12 cellular contexts compared by ENCODE assay signal in the genomic region with DNA sequence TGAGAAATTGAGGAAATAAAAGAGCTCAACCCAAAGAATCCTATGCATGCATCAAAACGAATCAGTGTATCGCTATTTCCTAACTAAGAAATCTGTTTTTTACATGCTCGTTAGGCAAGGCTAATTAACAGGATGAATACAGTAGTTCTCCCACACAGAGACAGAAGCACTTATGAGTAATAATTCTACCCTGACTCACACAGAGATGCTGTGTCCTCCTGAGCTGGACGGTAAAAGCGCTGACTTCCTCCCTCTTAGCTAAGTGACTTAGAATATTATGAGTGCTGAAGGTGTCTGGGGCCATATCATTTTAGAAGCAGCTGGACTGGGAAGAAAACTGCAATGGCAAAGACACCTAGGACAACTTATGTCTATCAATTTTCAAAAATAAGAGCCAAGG. TPM values are rescaled to one million over a fixed set of nuclear protein-coding genes. Genes with fewer than 3 reads are reported as not detected.
DNase-seq lines count a peak whose midpoint lies in the region; ATAC-seq and TF ChIP-seq lines count a peak whose summit lies in the region.
"Had no signal": no experiment of that assay in that cellular context is flagged by ENCODE, and none has a peak within 500 bp of the region (broad histone marks: within the 10 kb centered on the region; RNA-seq: fewer than 3 reads in every experiment).

No MANE protein-coding gene starts in this region.

- H3T11ph ChIP-seq in H9 (ENCODE audit: low read length): no peak overlapping the region

- H3K36me3 ChIP-seq in MM.1S (replicated peaks; ENCODE audit: insufficient read depth, low read length): no peaks in the 10 kb centered on the region
- H3K36me3 ChIP-seq: WERI-Rb-1 had no signal

- H3K4me2 ChIP-seq in H9 (ENCODE audit: insufficient read depth, insufficient read length, low read length): no peak overlapping the region
- H3K4me2 ChIP-seq in MM.1S (ENCODE audit: low read depth, low read length): no peak overlapping the region

- H3K4ac ChIP-seq in H9 (ENCODE audit: low read depth, low read length): no peak overlapping the region

- H3K23me2 ChIP-seq in H9 (ENCODE audit: insufficient read length, low read depth, low read length, poor library complexity, severe bottlenecking): no peaks in the 10 kb centered on the region

- no peak overlapping the region for H2BK20ac ChIP-seq in H9 (ENCODE audit: low read depth, low read length, poor library complexity, severe bottlenecking)

- no peak overlapping the region for H3K4me3 Mint-ChIP-seq in H9
- H3K4me3 Mint-ChIP-seq: CD4-positive, alpha-beta T cell had no signal

- no peak overlapping the region for H3K14ac ChIP-seq in H9 (ENCODE audit: insufficient read depth, low read length)

- no peak overlapping the region for H4K5ac ChIP-seq in H9 (ENCODE audit: insufficient read length, low read depth, low read length)

- no peak overlapping the region for H3K4me3 ChIP-seq in MM.1S (ENCODE audit: low read length)

- no peaks in the 10 kb centered on the region for H3F3A ChIP-seq in MM.1S (ENCODE audit: insufficient read depth, low read length)

- no peak overlapping the region for H2BK12ac ChIP-seq in H9 (ENCODE audit: insufficient read length, low read depth, low read length)

- peak; percentile 50 for ATAC-seq in HG02623 (IDR thresholded peaks at IDR 0.05; ENCODE audit: unreplicated experiment)
- ATAC-seq in GM19035 (IDR thresholded peaks at IDR 0.05; ENCODE audit: unreplicated experiment): no peak

- no peak overlapping the region for H3K9ac ChIP-seq in H9 (ENCODE audit: extremely low read depth, insufficient read length, low read length)
- no peak overlapping the region for H3K9ac ChIP-seq in MM.1S (ENCODE audit: low read length)

- no peak overlapping the region for H2AK5ac ChIP-seq in H9 (ENCODE audit: insufficient read length, low read length)

- H4K8ac ChIP-seq in H9 (replicated peaks; ENCODE audit: insufficient read length, low read depth, low read length): no peak overlapping the region

- H3K27ac Mint-ChIP-seq in H9: peak overlapping the region in 1 of 3 experiments; percentile 24; a peak in 1 of 7 replicates
- H3K27ac Mint-ChIP-seq: CD4-positive, alpha-beta T cell had no signal

- peaks cover 13 to 16% of the 10 kb centered on the region in 2 experiments for H3K4me1 Mint-ChIP-seq in H9

- no peak overlapping the region for H3K18ac ChIP-seq in H9 (ENCODE audit: insufficient read length, low read depth, low read length)

- H3K27ac ChIP-seq in RWPE1 (no peak overlapping the region), H9 (ENCODE audit: insufficient read length, low read depth, low read length) (no peak overlapping the region), MM.1S (ENCODE audit: low read length) (no peak overlapping the region)
- H3K27ac ChIP-seq: WERI-Rb-1 had no signal

- no peak overlapping the region for H4K91ac ChIP-seq in H9 (ENCODE audit: insufficient read length, low read depth, low read length)

- H3K79me1 ChIP-seq in H9 (ENCODE audit: insufficient read depth, low read depth, low read length, poor library complexity, severe bottlenecking): no peaks in the 10 kb centered on the region

- POLR2A ChIA-PET in RWPE1 (lab: Yijun Ruan, JAX; ENCODE audit: low non-redundant PET): interaction anchor here (0.9 kb wide), 1 partner anchor 19 kb away, joined by 3 read pairs; no protein-coding TSS in a partner anchor

- H3K79me2 ChIP-seq in H9 (ENCODE audit: insufficient read depth, low read length) (no peaks in the 10 kb centered on the region), MM.1S (ENCODE audit: low read length) (0 out of 2 replicates have a peak, but pooled peaks cover 6% of the 10 kb centered on the region)

- peaks cover 0 to 2% (median 0%) of the 10 kb centered on the region in 3 experiments; a peak in 3 of 7 replicates for H3K36me3 Mint-ChIP-seq in H9 (ENCODE audit: insufficient read depth in 1 of 3, low read depth in 3 of 3)

- no peak overlapping the region for H2BK120ac ChIP-seq in H9 (ENCODE audit: low read depth, low read length, poor library complexity, severe bottlenecking)

- no peak overlapping the region for H2BK5ac ChIP-seq in H9 (ENCODE audit: insufficient read length, low read length)

- WGBS in H9 (ENCODE audit: extremely low coverage, insufficient read length, low lambda C conversion rate): no CpG with 5 or more reads among the region's 5 CpGs

- H3K9me3 ChIP-seq in H9 (ENCODE audit: control insufficient read depth, low read depth, low read length): no peaks in the 10 kb centered on the region
- H3K9me3 ChIP-seq in MM.1S (replicated peaks; ENCODE audit: insufficient read depth, low read length): no peaks in the 10 kb centered on the region

- no peak overlapping the region for H3K56ac ChIP-seq in H9 (ENCODE audit: insufficient read length, low read depth, low read length)

- no peak overlapping the region for H2BK15ac ChIP-seq in H9 (ENCODE audit: low read depth, low read length)

- H3K4me1 ChIP-seq in H9 (ENCODE audit: insufficient read depth, low read length) (peaks cover 3% of the 10 kb centered on the region; the same call in 1 of the 2 replicates), MM.1S (ENCODE audit: low read length) (no peaks in the 10 kb centered on the region)

- DNase-seq in EL (peak; percentile 48), RWPE1 (ENCODE audit: low spot score) (peak; percentile 68), glomerular visceral epithelial cell (ENCODE audit: extremely low spot score) (peak; percentile 26), H9 (no peak), MM.1S (no peak)
- no peak for DNase-seq in stimulated activated CD4-positive, alpha-beta T cell treated with anti-CD3 and anti-CD28 coated beads, Interleukin-2, amount 100 ng/mL, for 24 hours
- DNase-seq: activated T-cell treated with anti-CD3 and anti-CD28 coated beads for 4 hours; amniotic stem cell; CD4-positive, alpha-beta T cell; WERI-Rb-1 had no signal

- TF ChIP-seq CTCF in RWPE1 (conservative IDR thresholded peaks at IDR 0.05; ENCODE audit: low read depth) (no peak), H9 (conservative IDR thresholded peaks at IDR 0.05) (no peak), MM.1S (IDR thresholded peaks at IDR 0.05; ENCODE audit: low read length) (no peak)

- no peaks in the 10 kb centered on the region for H3K27me3 ChIP-seq in H9 (ENCODE audit: insufficient read depth, low read length)
- H3K27me3 ChIP-seq in MM.1S (replicated peaks; ENCODE audit: insufficient read depth, low read length): no peaks in the 10 kb centered on the region

- H3K9me2 ChIP-seq in MM.1S (replicated peaks; ENCODE audit: insufficient read depth, low read length): no peaks in the 10 kb centered on the region

- CTCF ChIA-PET in RWPE1 (lab: Yijun Ruan, JAX): interaction anchor here (0.6 to 1.3 kb wide), 2 partner anchors 66 to 261 kb away, joined by 3 to 5 read pairs; no protein-coding TSS in a partner anchor

- no peak overlapping the region for H3K23ac ChIP-seq in H9 (ENCODE audit: insufficient read length, low read depth, low read length)

- H4K20me1 ChIP-seq in H9 (ENCODE audit: control insufficient read depth, insufficient read depth, insufficient read length) (no peaks in the 10 kb centered on the region), MM.1S (ENCODE audit: insufficient read depth, low read length) (no peaks in the 10 kb centered on the region)

- H3K9me3 Mint-ChIP-seq in H9: no peaks in the 10 kb centered on the region
- H3K9me3 Mint-ChIP-seq: CD4-positive, alpha-beta T cell had no signal

- H3K27me3 Mint-ChIP-seq in H9 (ENCODE audit: low read depth): no peaks in the 10 kb centered on the region
- H3K27me3 Mint-ChIP-seq: CD4-positive, alpha-beta T cell had no signal

- H2AFZ ChIP-seq in H9 (ENCODE audit: low read length): no peak overlapping the region
- H2AFZ ChIP-seq in MM.1S (ENCODE audit: low read length): no peak overlapping the region

RNA-seq across cellular contexts. Expression of gene PLEKHM3, which starts 18.5 kb away (rescaled TPM):
- 7.3 and 7.5 TPM in 2 replicates for total RNA-seq in H9 (2021)

Comparison
In these comparisons a context has a peak if more than half of its experiments do, and no peak if none do; other contexts are left out.
1. DNase-seq: peak in EL (single experiment), RWPE1 (single experiment) and glomerular visceral epithelial cell (single experiment); none in H9 (single experiment), MM.1S (single experiment) and stimulated activated CD4-positive, alpha-beta T cell treated with anti-CD3 and anti-CD28 coated beads, Interleukin-2, amount 100 ng/mL, for 24 hours (0 of 2).